18 cellular contexts compared by ENCODE assay signal in the genomic region with DNA sequence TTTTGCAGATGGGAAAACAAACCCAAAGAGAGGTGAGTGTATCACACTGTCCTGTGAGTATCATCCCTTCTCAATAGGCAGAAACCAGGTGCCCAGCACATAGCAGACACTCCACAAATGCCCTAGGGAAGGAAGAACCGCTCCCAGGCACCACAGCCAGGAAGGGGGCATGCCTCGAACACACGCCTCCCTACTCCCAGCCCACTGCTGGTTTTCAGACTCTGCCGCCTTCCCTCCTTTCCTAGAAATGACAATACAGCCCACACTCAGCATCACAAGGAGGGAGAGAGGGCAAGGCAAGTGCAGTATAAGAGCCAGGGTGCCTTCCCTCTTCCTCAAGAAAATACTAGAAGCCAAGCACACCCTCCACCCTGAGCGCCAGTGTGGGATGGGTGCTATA. TPM values are rescaled to one million over a fixed set of nuclear protein-coding genes. Genes with fewer than 3 reads are reported as not detected.
DNase-seq lines count a peak whose midpoint lies in the region; ATAC-seq and TF ChIP-seq lines count a peak whose summit lies in the region.
"Had no signal": no experiment of that assay in that cellular context is flagged by ENCODE, and none has a peak within 500 bp of the region (broad histone marks: within the 10 kb centered on the region; RNA-seq: fewer than 3 reads in every experiment).

No MANE protein-coding gene starts in this region.

- H3K4me2 ChIP-seq in osteoblast (ENCODE audit: insufficient read depth, low read length), result no peak overlapping the region
- H3K4me2 ChIP-seq: hepatocyte had no signal

- no peaks in the 10 kb centered on the region for H3K4me1 ChIP-seq in osteoblast (ENCODE audit: insufficient read depth, low read length)

- no peaks in the 10 kb centered on the region for H3K9me3 Mint-ChIP-seq in activated T-cell treated with anti-CD3 and anti-CD28 coated beads, Interleukin-2, amount 50 U/mL, for 24 hours

- DNase-seq in activated T-cell treated with anti-CD3 and anti-CD28 coated beads, Interleukin-2, amount 50 U/mL, for 24 hours, result no peak
- no peak for DNase-seq in activated T-cell treated with anti-CD3 and anti-CD28 coated beads for 4 hours
- DNase-seq in T-helper 17 cell, result no peak
- DNase-seq in osteoblast (ENCODE audit: insufficient read length, low spot score, missing footprints), result peak; percentile 27
- DNase-seq in NCI-H2029 (lab: John Stamatoyannopoulos, UW), result no peak
- DNase-seq in H4 (ENCODE audit: low spot score), result no peak
- DNase-seq: activated B cell treated with CpG ODN at 0.5 μM for 24 hours; COR-L47; effector CD8-positive, alpha-beta T cell; Karpas-422; NCI-H1436; NCI-H2227 treated with DMSO at 0.1 percent for 48 hours had no signal

- no peak overlapping the region for H3K4me3 Mint-ChIP-seq in activated T-cell treated with anti-CD3 and anti-CD28 coated beads, Interleukin-2, amount 50 U/mL, for 24 hours
- peak overlapping the region; percentile 41 for H3K4me3 Mint-ChIP-seq in T-helper 17 cell
- H3K4me3 Mint-ChIP-seq: activated B cell treated with CpG ODN at 0.5 μM for 24 hours had no signal

- no peaks in the 10 kb centered on the region for H3K27me3 ChIP-seq in osteoblast (ENCODE audit: insufficient read depth, low read length)
- H3K27me3 ChIP-seq: hepatocyte had no signal

- no peak for TF ChIP-seq CTCF in osteoblast (IDR thresholded peaks at IDR 0.05; ENCODE audit: extremely low read depth, low read depth, low read length)

- H3K27me3 Mint-ChIP-seq in activated T-cell treated with anti-CD3 and anti-CD28 coated beads, Interleukin-2, amount 50 U/mL, for 24 hours, result peaks cover 6% of the 10 kb centered on the region
- H3K27me3 Mint-ChIP-seq in T-helper 17 cell, result no peaks in the 10 kb centered on the region

- H3K4me3 ChIP-seq in osteoblast (ENCODE audit: insufficient read depth, low read length), result no peak overlapping the region
- H3K4me3 ChIP-seq: hepatocyte had no signal

- H3K36me3 ChIP-seq in osteoblast (ENCODE audit: insufficient read depth, low read length), result no peaks in the 10 kb centered on the region

- peaks cover 52% of the 10 kb centered on the region for H3K4me1 Mint-ChIP-seq in activated T-cell treated with anti-CD3 and anti-CD28 coated beads, Interleukin-2, amount 50 U/mL, for 24 hours (ENCODE audit: low read depth)
- H3K4me1 Mint-ChIP-seq in T-helper 17 cell, result peaks cover 24% of the 10 kb centered on the region
- H3K4me1 Mint-ChIP-seq: activated B cell treated with CpG ODN at 0.5 μM for 24 hours had no signal

- no peak overlapping the region for H3K27ac ChIP-seq in osteoblast (ENCODE audit: low read depth, low read length)
- H3K27ac ChIP-seq: hepatocyte had no signal

- H3K36me3 Mint-ChIP-seq in activated T-cell treated with anti-CD3 and anti-CD28 coated beads, Interleukin-2, amount 50 U/mL, for 24 hours (ENCODE audit: low read depth), result peaks cover 5% of the 10 kb centered on the region
- H3K36me3 Mint-ChIP-seq in T-helper 17 cell (ENCODE audit: low read depth), result no peaks in the 10 kb centered on the region

- peaks cover 3% of the 10 kb centered on the region for H3K9me3 ChIP-seq in T-helper 17 cell (ENCODE audit: control insufficient read depth, low read length, poor library complexity, severe bottlenecking)
- H3K9me3 ChIP-seq in osteoblast (ENCODE audit: low read depth, low read length), result no peaks in the 10 kb centered on the region

- no peaks in the 10 kb centered on the region for H4K20me1 ChIP-seq in osteoblast (ENCODE audit: insufficient read depth, low read length)

- no peak overlapping the region for H2AFZ ChIP-seq in osteoblast (ENCODE audit: low read length)
- H2AFZ ChIP-seq: hepatocyte had no signal

- H3K27ac Mint-ChIP-seq in activated T-cell treated with anti-CD3 and anti-CD28 coated beads, Interleukin-2, amount 50 U/mL, for 24 hours, result peak overlapping the region; percentile 66
- peak overlapping the region; percentile 57 for H3K27ac Mint-ChIP-seq in T-helper 17 cell
- H3K27ac Mint-ChIP-seq: activated B cell treated with CpG ODN at 0.5 μM for 24 hours had no signal

- H3K79me2 ChIP-seq in osteoblast (ENCODE audit: insufficient read depth, low read length), result no peaks in the 10 kb centered on the region
- H3K79me2 ChIP-seq: hepatocyte had no signal

- ATAC-seq in HG02852 (IDR thresholded peaks at IDR 0.05; ENCODE audit: unreplicated experiment) (peak; percentile 0), T-helper 17 cell (no peak), HG03354 (IDR thresholded peaks at IDR 0.05; ENCODE audit: poor library complexity, severe bottlenecking, unreplicated experiment) (no peak)
- ATAC-seq: sciatic nerve had no signal

RNA-seq across cellular contexts. Expression of gene JAKMIP1, which starts 16.2 kb away (rescaled TPM):
- total RNA-seq in T-helper 17 cell (10 to 100 TPM in 1 of 2 donors, 1 to 10 TPM in 1; 8.5 to 16.8 TPM), osteoblast (not detected in 2 replicates)
- total RNA-seq in H4 (2014; rRNA removed; shearing (Covaris generic)), result 0.21 and 0.64 TPM in 2 replicates
- total RNA-seq: fibroblast of lung, hepatocyte, kidney epithelial cell had no signal
